Comparison of ENCODE assay signal across 9 cellular contexts in the genomic region with DNA sequence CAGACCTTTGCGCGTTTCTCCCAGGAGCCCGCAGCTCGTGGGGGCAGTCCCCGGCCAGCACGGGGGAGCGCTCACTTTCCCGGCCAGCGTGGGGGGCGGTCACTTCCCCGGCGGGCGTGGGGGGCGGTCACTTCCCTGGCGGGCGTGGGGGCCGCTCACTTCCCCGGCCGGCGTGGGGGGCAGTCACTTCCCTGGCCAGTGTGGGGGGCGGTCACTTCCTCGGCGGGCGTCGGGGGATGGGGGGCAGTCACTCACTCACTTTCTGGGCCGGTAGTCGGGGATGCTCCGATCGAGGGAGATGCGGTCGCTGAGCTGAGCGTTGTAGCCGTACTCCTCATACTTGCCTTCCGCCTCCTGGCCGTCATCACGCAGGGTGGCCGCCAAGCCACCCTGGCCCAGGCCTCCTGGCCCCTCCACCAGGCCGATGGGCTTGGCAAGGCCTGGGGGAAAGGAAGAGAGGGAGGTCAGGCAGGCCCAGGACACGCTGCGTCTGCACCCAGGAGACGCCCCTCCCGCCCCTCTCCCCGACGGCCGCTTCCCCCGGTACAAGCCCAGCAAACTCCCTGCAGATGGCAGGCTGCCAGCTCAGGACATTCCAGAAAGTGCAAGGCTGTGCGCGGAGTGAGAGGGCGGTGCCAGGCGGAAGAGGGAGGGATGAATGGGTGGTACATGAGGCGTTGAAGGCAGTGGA. TPM values are rescaled to one million over a fixed set of nuclear protein-coding genes. Genes with fewer than 3 reads are reported as not detected.
A peak's percentile ranks its signal among the peaks of the same experiment; 100 is the strongest.
DNase-seq lines count a peak whose midpoint lies in the region; ATAC-seq and TF ChIP-seq lines count a peak whose summit lies in the region.
"Had no signal": no experiment of that assay in that cellular context is flagged by ENCODE, and none has a peak within 500 bp of the region (broad histone marks: within the 10 kb centered on the region; RNA-seq: fewer than 3 reads in every experiment).

No MANE protein-coding gene starts in this region.

- H3F3A ChIP-seq in GM23338 (replicated peaks; ENCODE audit: low read depth) = peaks cover 5% of the 10 kb centered on the region; the same call in 1 of the 2 replicates

- no peak overlapping the region for H2AFZ ChIP-seq in GM23338

- H3K9me2 ChIP-seq in GM23338 (ENCODE audit: insufficient read depth) = no peaks in the 10 kb centered on the region

- H3K27me3 ChIP-seq in GM23338 (ENCODE audit: insufficient read depth) = no peaks in the 10 kb centered on the region
- no peaks in the 10 kb centered on the region for H3K27me3 ChIP-seq in SJCRH30

- H3K4me3 ChIP-seq in GM23338 (peak overlapping the region; percentile 36; the same call in 1 of the 2 replicates), SJCRH30 (no peak overlapping the region)

- peaks cover 6% of the 10 kb centered on the region; the same call in 2 of the 3 replicates for H3K9me3 Mint-ChIP-seq in GM23338
- no peaks in the 10 kb centered on the region for H3K9me3 Mint-ChIP-seq in activated CD4-positive, alpha-beta T cell treated with anti-CD3 and anti-CD28 coated beads, Interleukin-2, amount 10 ng/mL, durations not matched to agents 7 days and 5 days

- POLR2A ChIA-PET in activated CD4-positive, alpha-beta T cell treated with anti-CD3 and anti-CD28 coated beads, Interleukin-2, amount 10 ng/mL, durations not matched to agents 7 days and 5 days (lab: Charles Lee) = no interaction called here

- CTCF ChIA-PET in activated CD4-positive, alpha-beta T cell treated with anti-CD3 and anti-CD28 coated beads, Interleukin-2, amount 10 ng/mL, durations not matched to agents 7 days and 5 days (lab: Charles Lee) = no interaction called here

- peaks cover 4% of the 10 kb centered on the region; the same call in 1 of the 2 replicates for H3K4me1 ChIP-seq in GM23338 (ENCODE audit: insufficient read depth)
- H3K4me1 ChIP-seq in SJCRH30 = no peaks in the 10 kb centered on the region

- H3K4me2 ChIP-seq in GM23338 = peak overlapping the region; percentile 65

- DNase-seq in GM23338 (ENCODE audit: low spot score) (peak; percentile 48), SJCRH30 (peak; percentile 35 to 41), Right ventricle myocardium superior (peak; percentile 70), retina (peak; percentile 61), T-helper 2 cell (no peak), epidermal melanocyte (ENCODE audit: insufficient read length, low spot score) (no peak)
- DNase-seq in activated CD4-positive, alpha-beta T cell treated with anti-CD3 and anti-CD28 coated beads, Interleukin-2, amount 10 ng/mL, durations not matched to agents 7 days and 5 days = no peak
- DNase-seq: T1000 had no signal

- no peaks in the 10 kb centered on the region for H3K9me3 ChIP-seq in SJCRH30 (replicated peaks)

- ATAC-seq in GM23338 = peak; percentile 32
- peak; percentile 66 for ATAC-seq in Right ventricle myocardium superior (ENCODE audit: poor library complexity)
- no peak for ATAC-seq in GM18498 (IDR thresholded peaks at IDR 0.05; ENCODE audit: unreplicated experiment)

- no peaks in the 10 kb centered on the region for H3K36me3 ChIP-seq in GM23338 (ENCODE audit: insufficient read depth)
- no peaks in the 10 kb centered on the region for H3K36me3 ChIP-seq in SJCRH30

- no peaks in the 10 kb centered on the region for H3K79me2 ChIP-seq in GM23338 (replicated peaks; ENCODE audit: insufficient read depth)

- H3K27me3 Mint-ChIP-seq in GM23338 (ENCODE audit: insufficient read depth, low read depth, poor library complexity) = peaks cover 15% of the 10 kb centered on the region
- H3K27me3 Mint-ChIP-seq in activated CD4-positive, alpha-beta T cell treated with anti-CD3 and anti-CD28 coated beads, Interleukin-2, amount 10 ng/mL, durations not matched to agents 7 days and 5 days = peaks cover 12% of the 10 kb centered on the region

- no peak overlapping the region for H3K27ac Mint-ChIP-seq in GM23338
- no peak overlapping the region for H3K27ac Mint-ChIP-seq in activated CD4-positive, alpha-beta T cell treated with anti-CD3 and anti-CD28 coated beads, Interleukin-2, amount 10 ng/mL, durations not matched to agents 7 days and 5 days

- H3K27ac ChIP-seq in GM23338 (ENCODE audit: low read depth) = no peak overlapping the region
- H3K27ac ChIP-seq in SJCRH30 = no peak overlapping the region

- peak overlapping the region; percentile 60 for H3K4me3 Mint-ChIP-seq in GM23338
- H3K4me3 Mint-ChIP-seq in activated CD4-positive, alpha-beta T cell treated with anti-CD3 and anti-CD28 coated beads, Interleukin-2, amount 10 ng/mL, durations not matched to agents 7 days and 5 days = no peak overlapping the region

- no peak; a peak in 1 of 4 replicates for TF ChIP-seq CTCF in GM23338 (conservative IDR thresholded peaks at IDR 0.05; ENCODE audit: low read depth in 2 of 2)

- intact Hi-C loops in Right ventricle myocardium superior (cut with DNase I) = no loop called here

- H3K4me1 Mint-ChIP-seq in GM23338 = peaks cover 41% of the 10 kb centered on the region
- peaks cover 3% of the 10 kb centered on the region for H3K4me1 Mint-ChIP-seq in activated CD4-positive, alpha-beta T cell treated with anti-CD3 and anti-CD28 coated beads, Interleukin-2, amount 10 ng/mL, durations not matched to agents 7 days and 5 days

- H4K20me1 ChIP-seq in GM23338 (replicated peaks; ENCODE audit: insufficient read depth) = no peaks in the 10 kb centered on the region

- H3K36me3 Mint-ChIP-seq in GM23338 (ENCODE audit: low read depth) = no peaks in the 10 kb centered on the region; the same call in 2 of the 3 replicates
- H3K36me3 Mint-ChIP-seq in activated CD4-positive, alpha-beta T cell treated with anti-CD3 and anti-CD28 coated beads, Interleukin-2, amount 10 ng/mL, durations not matched to agents 7 days and 5 days (ENCODE audit: low read depth) = no peaks in the 10 kb centered on the region

TF ChIP-seq in GM23338, 12 proteins besides CTCF, POLR2A, EP300 and RAD21:
- TF ChIP-seq EZH2phosphoT487 (IDR thresholded peaks at IDR 0.05; ENCODE audit: unreplicated experiment) = no peak
- no peak for TF ChIP-seq ZNF114 (CRISPR knock-in tag; IDR thresholded peaks at IDR 0.05)
- TF ChIP-seq CREB1 (CRISPR knock-in tag; IDR thresholded peaks at IDR 0.05; ENCODE audit: low read depth) = no peak
- TF ChIP-seq ZNF331 (CRISPR knock-in tag; IDR thresholded peaks at IDR 0.05; ENCODE audit: low read depth) = no peak

RNA-seq across cellular contexts. Expression of a gene that starts 43.3 kb away (rescaled TPM):
- total RNA-seq in GM23338 (2014; rRNA removed; shearing (Covaris generic)) = 2.5 TPM in 2 replicates
- 0.81 and 0.90 TPM in 2 replicates for polyA plus RNA-seq in GM23338 (2016; fragmentation: Nextera tagmentation; extraction: Ambion mirVana)
- 0.08 and 0.36 TPM in 2 replicates for total RNA-seq in SJCRH30 (2014; rRNA removed; shearing (Covaris generic))
- not detected for total RNA-seq in Right ventricle myocardium superior
- total RNA-seq in activated CD4-positive, alpha-beta T cell treated with anti-CD3 and anti-CD28 coated beads, Interleukin-2, amount 10 ng/mL, durations not matched to agents 7 days and 5 days = not detected

Comparison
In these comparisons a context has a peak if more than half of its experiments do, and no peak if none do; other contexts are left out.
1. DNase-seq: peak in GM23338 (single experiment), SJCRH30 (2 of 2), Right ventricle myocardium superior (single experiment) and retina (single experiment); none in activated CD4-positive, alpha-beta T cell treated with anti-CD3 and anti-CD28 coated beads, Interleukin-2, amount 10 ng/mL, durations not matched to agents 7 days and 5 days (single experiment), T-helper 2 cell (0 of 5) and epidermal melanocyte (single experiment).